8 cellular contexts compared by ENCODE assay signal in genomic region chr18:59547691-59548182, GRCh38.
DNase-seq lines count a peak whose midpoint lies in the region; ATAC-seq and TF ChIP-seq lines count a peak whose summit lies in the region.

No MANE protein-coding gene starts in this region.

- no peak for TF ChIP-seq POLR2A in HCT116 (IDR thresholded peaks at IDR 0.05; ENCODE audit: borderline replicate concordance, extremely low read depth, insufficient read depth, insufficient read length)

- WGBS in psoas muscle, 3 donors = 13 to 25% (median 23%) methylated on average over 10 of the region's 10 CpGs

- POLR2A ChIA-PET in HCT116 (lab: Charles Lee) = no interaction called here

- H3K27me3 ChIP-seq in HCT116 (ENCODE audit: insufficient read depth, low read length) (peaks cover 19% of the 10 kb centered on the region), psoas muscle (ENCODE audit: insufficient read depth in 3 of 3, low read length in 2 of 3) (no peaks in the 10 kb centered on the region)

- H3K36me3 ChIP-seq in HCT116 (ENCODE audit: control insufficient read depth in 1 of 2, insufficient read depth in 2 of 2, low read length in 2 of 2) = no peaks in the 10 kb centered on the region
- H3K36me3 ChIP-seq in psoas muscle (ENCODE audit: insufficient read depth in 1 of 2, low read depth in 1 of 2) = no peaks in the 10 kb centered on the region

- no TSS peak for BruUV-seq in HCT116 (replicated peaks; lab: Mats Ljungman, UMichigan)

- no peak overlapping the region for H3K4me2 ChIP-seq in HCT116 (ENCODE audit: low read length)

- RAD21 ChIA-PET in HCT116 (lab: Charles Lee; ENCODE audit: low non-redundant PET in 1 of 2, low total read pairs in 2 of 2, uncharacterized antibody in 2 of 2, unreplicated experiment in 2 of 2) = no interaction called here

- H3K9ac ChIP-seq in HCT116 (ENCODE audit: low read length) = no peak overlapping the region

- no peak for TF ChIP-seq CTCF in HCT116 (IDR thresholded peaks at IDR 0.05 in 2 of 3, conservative IDR thresholded peaks at IDR 0.05 in 1 of 3; ENCODE audit: borderline replicate concordance in 1 of 3, insufficient read depth in 1 of 3, low read depth in 2 of 3, low read length in 2 of 3)
- TF ChIP-seq CTCF in psoas muscle (IDR thresholded peaks at IDR 0.05) = no peak

- H3K9me3 ChIP-seq in HCT116 (ENCODE audit: control insufficient read depth in 1 of 2, insufficient read depth in 1 of 2, low read depth in 1 of 2, low read length in 2 of 2) (no peaks in the 10 kb centered on the region), psoas muscle (no peaks in the 10 kb centered on the region)

- ATAC-seq in HCT116 (0 out of 2 replicates have a peak, but pooled peaks have one; percentile 38), left lobe of liver (peak; percentile 34), HG02970 (IDR thresholded peaks at IDR 0.05; ENCODE audit: low FRiP score, unreplicated experiment) (no peak), psoas muscle (no peak)

- no peak overlapping the region for H2AFZ ChIP-seq in HCT116 (ENCODE audit: low read depth, low read length, poor library complexity, severe bottlenecking)

- no peak for TF ChIP-seq RAD21 in HCT116 (IDR thresholded peaks at IDR 0.05; ENCODE audit: low read depth)

- no peak overlapping the region for H3K4me3 ChIP-seq in HCT116 (replicated peaks in 1 of 2; ENCODE audit: low read depth in 1 of 2, low read length in 2 of 2)
- no peak overlapping the region for H3K4me3 ChIP-seq in psoas muscle

- no peaks in the 10 kb centered on the region; a peak in 1 of 4 replicates for H3K4me1 ChIP-seq in HCT116 (ENCODE audit: control insufficient read depth in 1 of 2, insufficient read depth in 2 of 2, low read length in 2 of 2)
- H3K4me1 ChIP-seq in psoas muscle = no peaks in the 10 kb centered on the region

- no peaks in the 10 kb centered on the region for H3K79me2 ChIP-seq in HCT116 (ENCODE audit: insufficient read depth, low read length)

- no peaks in the 10 kb centered on the region for H3K9me2 ChIP-seq in HCT116 (ENCODE audit: insufficient read depth)

- peak; percentile 54 for DNase-seq in AG08396 (ENCODE audit: low spot score)
- no peak for DNase-seq in HCT116 (ENCODE audit: low read depth, low spot score)
- DNase-seq in brain pericyte (ENCODE audit: low read depth, low spot score) = peak; percentile 72
- DNase-seq in left lobe of liver (ENCODE audit: low spot score) = no peak
- DNase-seq in psoas muscle = no peak
- no peak for DNase-seq in cortex of kidney (lab: John Stamatoyannopoulos, UW)
- DNase-seq in cerebellar cortex (ENCODE audit: low spot score) = no peak

- CTCF ChIA-PET in HCT116 (lab: Charles Lee) = no interaction called here

- H4K20me1 ChIP-seq in HCT116 (ENCODE audit: insufficient read depth) = no peaks in the 10 kb centered on the region

- H3K27ac ChIP-seq in HCT116 (ENCODE audit: low read depth, low read length) (no peak overlapping the region), psoas muscle (no peak overlapping the region)

- intact Hi-C loops in HCT116 (cut with micrococcal nuclease) = no loop called here
- intact Hi-C loops in psoas muscle (cut with DNase I) = no loop called here

TF ChIP-seq in HCT116, 20 proteins besides CTCF, POLR2A, EP300 and RAD21:
- TF ChIP-seq ELF1 (IDR thresholded peaks at IDR 0.05; ENCODE audit: borderline replicate concordance, low read depth) = no peak
- no peak for TF ChIP-seq POLR2AphosphoS5 (IDR thresholded peaks at IDR 0.05; ENCODE audit: low read depth, low read length)
- TF ChIP-seq EZH2phosphoT487 (IDR thresholded peaks at IDR 0.05; ENCODE audit: borderline replicate concordance) = no peak
- no peak for TF ChIP-seq REST (IDR thresholded peaks at IDR 0.05; ENCODE audit: low read depth)
- TF ChIP-seq ZBTB33 (IDR thresholded peaks at IDR 0.05; ENCODE audit: extremely low read depth, insufficient replicate concordance, low read length) = no peak
- TF ChIP-seq ATF3 (IDR thresholded peaks at IDR 0.05) = no peak
- no peak for TF ChIP-seq FOSL1 (IDR thresholded peaks at IDR 0.05; ENCODE audit: low read depth)
- no peak for TF ChIP-seq EGR1 (IDR thresholded peaks at IDR 0.05; ENCODE audit: low read depth)
- TF ChIP-seq SRF (IDR thresholded peaks at IDR 0.05; ENCODE audit: low read depth) = no peak
- TF ChIP-seq SIN3A (IDR thresholded peaks at IDR 0.05; ENCODE audit: low read depth) = no peak
- TF ChIP-seq JUND (IDR thresholded peaks at IDR 0.05) = no peak
- no peak for TF ChIP-seq TCF7L2 (IDR thresholded peaks at IDR 0.05; ENCODE audit: borderline replicate concordance, extremely low read depth, insufficient read depth, insufficient read length)
- TF ChIP-seq CEBPB (IDR thresholded peaks at IDR 0.05; ENCODE audit: low read depth) = no peak
- TF ChIP-seq MAX (IDR thresholded peaks at IDR 0.05) = no peak
- TF ChIP-seq SP1 (IDR thresholded peaks at IDR 0.05; ENCODE audit: low read depth) = no peak
- TF ChIP-seq ZFX (IDR thresholded peaks at IDR 0.05) = no peak
- TF ChIP-seq YY1 (IDR thresholded peaks at IDR 0.05; ENCODE audit: extremely low read depth, insufficient replicate concordance, low read depth, low read length) = no peak
- TF ChIP-seq CBX3 (IDR thresholded peaks at IDR 0.05; ENCODE audit: low read depth) = no peak
- TF ChIP-seq ZNF274 (IDR thresholded peaks at IDR 0.05; ENCODE audit: low read depth, low read length) = no peak
- no peak for TF ChIP-seq EZH2 (IDR thresholded peaks at IDR 0.05)

Comparison
In these comparisons a context has a peak if more than half of its experiments do, and no peak if none do; other contexts are left out.
1. DNase-seq: peak in AG08396 (single experiment) and brain pericyte (single experiment); none in HCT116 (single experiment), left lobe of liver (single experiment), psoas muscle (0 of 2), cortex of kidney (single experiment) and cerebellar cortex (single experiment).
2. ATAC-seq: peak in HCT116 (single experiment) and left lobe of liver (single experiment); none in HG02970 (single experiment) and psoas muscle (0 of 4).